12 cellular contexts compared by ENCODE assay signal in genomic region chr10:71795248-71795647, GRCh38. TPM values are rescaled to one million over a fixed set of nuclear protein-coding genes. Genes with fewer than 3 reads are reported as not detected.
A peak's percentile ranks its signal among the peaks of the same experiment; 100 is the strongest.
DNase-seq lines count a peak whose midpoint lies in the region; ATAC-seq and TF ChIP-seq lines count a peak whose summit lies in the region.
"Had no signal": no experiment of that assay in that cellular context is flagged by ENCODE, and none has a peak within 500 bp of the region (broad histone marks: within the 10 kb centered on the region; RNA-seq: fewer than 3 reads in every experiment).

No MANE protein-coding gene starts in this region.

- TF ChIP-seq RAD21 in liver (IDR thresholded peaks at IDR 0.05): no peak

- no peaks in the 10 kb centered on the region for H3K79me2 ChIP-seq in MM.1S (ENCODE audit: low read length)

- no peaks in the 10 kb centered on the region for H3K9me2 ChIP-seq in MM.1S (replicated peaks; ENCODE audit: insufficient read depth, low read length)

- H3K4me3 ChIP-seq in MM.1S (ENCODE audit: low read length) (no peak overlapping the region), astrocyte of the spinal cord (ENCODE audit: low read depth, low read length) (no peak overlapping the region), liver (ENCODE audit: low read depth in 1 of 3, low read length in 3 of 3) (no peak overlapping the region)

- H3F3A ChIP-seq in MM.1S (ENCODE audit: insufficient read depth, low read length): no peaks in the 10 kb centered on the region

- TF ChIP-seq CTCF in MM.1S (IDR thresholded peaks at IDR 0.05; ENCODE audit: low read length): no peak
- no peak for TF ChIP-seq CTCF in astrocyte of the spinal cord (IDR thresholded peaks at IDR 0.05; ENCODE audit: low read depth, low read length)
- TF ChIP-seq CTCF in liver (IDR thresholded peaks at IDR 0.05; ENCODE audit: low read depth, low read length, missing input control): no peak

- H3K9ac ChIP-seq in MM.1S (ENCODE audit: low read length): no peak overlapping the region
- no peak overlapping the region for H3K9ac ChIP-seq in liver (ENCODE audit: low read depth in 1 of 2, low read length in 2 of 2)

- no peak for ATAC-seq in HG02588 (IDR thresholded peaks at IDR 0.05; ENCODE audit: unreplicated experiment)

- WGBS in liver: 65% methylated on average over 2 of the region's 2 CpGs

- peaks cover 28% of the 10 kb centered on the region for H3K27me3 ChIP-seq in MM.1S (replicated peaks; ENCODE audit: insufficient read depth, low read length)
- H3K27me3 ChIP-seq in liver (ENCODE audit: control insufficient read depth in 4 of 4, insufficient read depth in 4 of 4, low read length in 3 of 4): no peaks in the 10 kb centered on the region

- H3K36me3 ChIP-seq in MM.1S (replicated peaks; ENCODE audit: insufficient read depth, low read length) (no peaks in the 10 kb centered on the region), liver (ENCODE audit: control insufficient read depth in 4 of 4, insufficient read depth in 3 of 4, low read depth in 1 of 4, low read length in 3 of 4) (no peaks in the 10 kb centered on the region)

- H3K27ac ChIP-seq in MM.1S (ENCODE audit: low read length): no peak overlapping the region
- no peak overlapping the region for H3K27ac ChIP-seq in liver (ENCODE audit: low read depth in 1 of 2, low read length in 2 of 2)
- H3K27ac ChIP-seq: 22Rv1 had no signal

- H3K4me1 ChIP-seq in MM.1S (ENCODE audit: low read length) (no peaks in the 10 kb centered on the region), liver (ENCODE audit: control insufficient read depth in 4 of 4, insufficient read depth in 4 of 4, low read length in 3 of 4) (peaks cover 0 to 8% (median 3%) of the 10 kb centered on the region in 4 donors)

- H2AFZ ChIP-seq in MM.1S (ENCODE audit: low read length): no peak overlapping the region

- no peak overlapping the region for H3K4me2 ChIP-seq in MM.1S (ENCODE audit: low read depth, low read length)

- H4K20me1 ChIP-seq in MM.1S (ENCODE audit: insufficient read depth, low read length): no peaks in the 10 kb centered on the region

- in situ Hi-C loops in astrocyte of the spinal cord (cut with HindIII; ENCODE audit: low sequenced_read_pairs): no loop called here

- DNase-seq in DMS 273 (lab: John Stamatoyannopoulos, UW; ENCODE audit: unreplicated experiment): peak; percentile 13
- no peak for DNase-seq in DMS 273 treated with DMSO at 0.1 percent for 48 hours (lab: John Stamatoyannopoulos, UW)
- peak; percentile 21 for DNase-seq in MM.1S
- peak; percentile 19 for DNase-seq in astrocyte of the spinal cord (ENCODE audit: low read depth, low spot score)
- DNase-seq in DMS53 treated with DMSO at 0.1 percent for 48 hours (lab: John Stamatoyannopoulos, UW; ENCODE audit: unreplicated experiment): no peak
- no peak for DNase-seq in mesenteric fat pad (ENCODE audit: low spot score)
- DNase-seq: NCI-H510A treated with DMSO at 0.1 percent for 48 hours; stimulated activated CD4-positive, alpha-beta T cell treated with anti-CD3 and anti-CD28 coated beads, Interleukin-2, amount 100 ng/mL, for 48 hours; T-helper 9 cell had no signal

- no peaks in the 10 kb centered on the region for H3K9me3 ChIP-seq in MM.1S (replicated peaks; ENCODE audit: insufficient read depth, low read length)
- no peaks in the 10 kb centered on the region for H3K9me3 ChIP-seq in liver (ENCODE audit: control insufficient read depth in 4 of 4, low read length in 3 of 4)

TF ChIP-seq in liver, 16 proteins besides CTCF, POLR2A, EP300 and RAD21:
- TF ChIP-seq HNF4A (conservative IDR thresholded peaks at IDR 0.05) (no peak), REST (IDR thresholded peaks at IDR 0.05) (peak; percentile 99)

RNA-seq across cellular contexts. Expression of gene VSIR, which starts 21.9 kb away (rescaled TPM):
- total RNA-seq in liver: 10 to 100 TPM; 11.3 to 12.2 TPM
- polyA plus RNA-seq in liver: 10 to 100 TPM in 1 of 2 donors, 1 to 10 TPM in 1; 7.2 to 10.3 TPM
- 128 TPM for total RNA-seq in mesenteric fat pad

RNA-seq across cellular contexts. Expression of gene PSAP, which starts 55.8 kb away (rescaled TPM):
- total RNA-seq in liver (100 to 1,000 TPM; 435 to 510 TPM), mesenteric fat pad (1,414 TPM)
- polyA plus RNA-seq in liver: 100 to 1,000 TPM; 255 to 671 TPM

Comparison
In these comparisons a context has a peak if more than half of its experiments do, and no peak if none do; other contexts are left out.
1. DNase-seq: peak in DMS 273 (single experiment), MM.1S (single experiment) and astrocyte of the spinal cord (single experiment); none in DMS 273 treated with DMSO at 0.1 percent for 48 hours (single experiment), DMS53 treated with DMSO at 0.1 percent for 48 hours (single experiment) and mesenteric fat pad (single experiment).